In the genomic region with DNA sequence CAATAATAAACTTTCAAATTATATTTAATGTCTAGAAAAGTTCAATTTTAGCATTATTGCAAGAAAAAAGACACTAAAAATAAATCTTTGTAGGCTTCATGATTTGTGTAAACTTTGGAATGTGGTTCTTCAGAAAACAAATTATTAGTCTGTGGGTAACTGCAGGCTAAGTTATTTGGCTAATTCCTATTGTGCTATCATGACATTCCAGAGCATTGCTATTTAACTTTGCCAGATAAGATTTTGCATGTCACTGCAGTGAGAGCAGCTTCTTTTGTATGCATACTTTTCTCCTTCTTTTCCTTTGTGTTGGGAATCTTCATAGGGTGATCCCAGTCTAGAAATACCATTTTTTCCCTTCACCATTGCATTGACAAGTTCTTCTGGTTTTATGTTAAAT, we compare ENCODE assay signal across 27 cellular contexts.
DNase-seq lines count a peak whose midpoint lies in the region; ATAC-seq, FAIRE-seq and TF ChIP-seq lines count a peak whose summit lies in the region.
"Had no signal": no experiment of that assay in that cellular context is flagged by ENCODE, and none has a peak within 500 bp of the region (broad histone marks: within the 10 kb centered on the region; RNA-seq: fewer than 3 reads in every experiment).

No MANE protein-coding gene starts in this region.

- H3K4me2 ChIP-seq in HepG2 (ENCODE audit: low read depth, low read length) = no peak overlapping the region
- peak overlapping the region in 1 of 2 experiments; percentile 2; a peak in 2 of 4 replicates for H3K4me2 ChIP-seq in H1 (ENCODE audit: insufficient read depth in 1 of 2, low read depth in 2 of 2, low read length in 2 of 2)

- H2AK5ac ChIP-seq in H1 (ENCODE audit: low read depth, low read length) = no peak overlapping the region

- FAIRE-seq in HepG2 (lab: Jason Lieb, UNC) (no peak), H1 (lab: Jason Lieb, UNC) (peak; percentile 72)
- FAIRE-seq: G401.6, GM12892, GM18507, GM19239 had no signal

- H3K56ac ChIP-seq in H1 (replicated peaks; ENCODE audit: insufficient read length, low read depth, low read length) = no peak overlapping the region

- H3K27me3 ChIP-seq in HepG2 (ENCODE audit: control insufficient read depth in 1 of 2, insufficient read depth in 2 of 2, low read length in 2 of 2) = no peaks in the 10 kb centered on the region
- H3K27me3 ChIP-seq in right lobe of liver = peaks cover 0 to 4% of the 10 kb centered on the region in 2 donors
- H3K27me3 ChIP-seq in H1 (replicated peaks in 1 of 4; ENCODE audit: control insufficient read depth in 3 of 4, extremely low read depth in 1 of 4, insufficient read depth in 3 of 4, low read length in 3 of 4) = no peaks in the 10 kb centered on the region

- TF ChIP-seq EP300 in HepG2 (IDR thresholded peaks at IDR 0.05; ENCODE audit: low read depth in 2 of 2, low read length in 2 of 2) (no peak), HepG2 (CRISPR knock-in tag; IDR thresholded peaks at IDR 0.05; ENCODE audit: borderline replicate concordance) (no peak), H1 (IDR thresholded peaks at IDR 0.05; ENCODE audit: borderline replicate concordance in 1 of 2, low read depth in 2 of 2, low read length in 2 of 2) (no peak)

- H3K9ac ChIP-seq in HepG2 (ENCODE audit: insufficient read depth, low read depth, low read length) = no peak overlapping the region
- H3K9ac ChIP-seq in H1 (replicated peaks in 1 of 4; ENCODE audit: extremely low read depth in 1 of 4, low read depth in 3 of 4, low read length in 3 of 4) = no peak overlapping the region

- H4K20me1 ChIP-seq in HepG2 (ENCODE audit: insufficient read depth, low read length) = no peaks in the 10 kb centered on the region
- H4K20me1 ChIP-seq in H1 (replicated peaks in 1 of 2; ENCODE audit: control insufficient read depth in 1 of 2, insufficient read depth in 2 of 2, low read length in 2 of 2) = no peaks in the 10 kb centered on the region

- no peaks in the 10 kb centered on the region for H3K79me1 ChIP-seq in H1 (ENCODE audit: low read depth, low read length)

- no TSS peak for BruUV-seq in HepG2 (replicated peaks; lab: Mats Ljungman, UMichigan)

- H2AFZ ChIP-seq in HepG2 (ENCODE audit: low read length) (no peak overlapping the region), H1 (ENCODE audit: low read length) (no peak overlapping the region)

- H3K36me3 ChIP-seq in HepG2 (replicated peaks in 1 of 2; ENCODE audit: control insufficient read depth in 1 of 2, insufficient read depth in 2 of 2, low read length in 2 of 2) (no peaks in the 10 kb centered on the region), right lobe of liver (no peaks in the 10 kb centered on the region), H1 (ENCODE audit: control insufficient read depth in 2 of 4, insufficient read depth in 4 of 4, low read length in 3 of 4) (no peaks in the 10 kb centered on the region)

- no peak overlapping the region for H3K18ac ChIP-seq in H1 (ENCODE audit: extremely low read depth, low read length)

- no peak overlapping the region for H3K4ac ChIP-seq in H1 (replicated peaks; ENCODE audit: insufficient read length, low read depth, low read length)

- intact Hi-C loops in HepG2 (cut with micrococcal nuclease; ENCODE audit: unreplicated experiment) (no loop called here), right lobe of liver (cut with DNase I) (no loop called here)

- H3K9me3 ChIP-seq in HepG2 (ENCODE audit: low read length) (no peaks in the 10 kb centered on the region), right lobe of liver (no peaks in the 10 kb centered on the region), H1 (ENCODE audit: insufficient read depth in 2 of 2, low read depth in 1 of 2, low read length in 1 of 2) (no peaks in the 10 kb centered on the region)

- TF ChIP-seq RAD21 in HepG2 (CRISPR knock-in tag; IDR thresholded peaks at IDR 0.05) (no peak), H1 (IDR thresholded peaks at IDR 0.05 in 1 of 2, conservative IDR thresholded peaks at IDR 0.05 in 1 of 2; ENCODE audit: low read depth in 2 of 2, low read length in 2 of 2) (no peak)

- POLR2A ChIA-PET in HepG2 (lab: Yijun Ruan, JAX) (no interaction called here), H1 (lab: Charles Lee; ENCODE audit: partially characterized antibody) (no interaction called here)

- no peaks in the 10 kb centered on the region for H3K79me2 ChIP-seq in HepG2 (ENCODE audit: insufficient read depth, low read length)
- H3K79me2 ChIP-seq in H1 (ENCODE audit: control insufficient read depth in 1 of 2, insufficient read depth in 2 of 2, low read length in 2 of 2) = no peaks in the 10 kb centered on the region

- no peak overlapping the region for H2BK20ac ChIP-seq in H1 (ENCODE audit: low read length)

- CTCF ChIA-PET in HepG2 (lab: Yijun Ruan, JAX; ENCODE audit: low intra/inter-chr PET ratio, low total read pairs) (no interaction called here), H1 (lab: Charles Lee; ENCODE audit: partially characterized antibody) (no interaction called here)

- H3K27ac ChIP-seq in HepG2 (ENCODE audit: extremely low read length, insufficient read depth, low read length) (no peak overlapping the region), right lobe of liver (no peak overlapping the region), H1 (ENCODE audit: low read depth, low read length) (no peak overlapping the region)
- H3K27ac ChIP-seq: HL-60 had no signal

- in situ Hi-C loops in HepG2 (cut with HindIII; ENCODE audit: extremely low pct_ligation_motif_present, low pct_unique_long_range_greater_than_20kb) = no loop called here

- H3K4me1 ChIP-seq in HepG2 (ENCODE audit: insufficient read depth, low read length) (no peaks in the 10 kb centered on the region), right lobe of liver (no peaks in the 10 kb centered on the region), H1 (replicated peaks in 1 of 4; ENCODE audit: control insufficient read depth in 3 of 4, insufficient read depth in 4 of 4, low read length in 3 of 4) (peaks cover 0 to 3% (median 0%) of the 10 kb centered on the region in 4 experiments; a peak in 1 of 7 replicates)

- H3K23ac ChIP-seq in H1 (ENCODE audit: insufficient read length) = no peak overlapping the region

- TF ChIP-seq CTCF in HepG2 (CRISPR knock-in tag; IDR thresholded peaks at IDR 0.05) (no peak), right lobe of liver (IDR thresholded peaks at IDR 0.05) (no peak), H1 (IDR thresholded peaks at IDR 0.05; ENCODE audit: control extremely low read depth in 1 of 3, insufficient read depth in 1 of 3, low read depth in 1 of 3, low read length in 3 of 3) (no peak)

- no peak overlapping the region for H2BK15ac ChIP-seq in H1 (ENCODE audit: low read length)

- TF ChIP-seq POLR2A in HepG2 (IDR thresholded peaks at IDR 0.05; ENCODE audit: insufficient read depth in 1 of 2, low read depth in 2 of 2, low read length in 2 of 2) (no peak), right lobe of liver (IDR thresholded peaks at IDR 0.05) (no peak), H1 (IDR thresholded peaks at IDR 0.05; ENCODE audit: control extremely low read depth in 1 of 2, low read depth in 2 of 2, low read length in 2 of 2) (no peak)

- H3K14ac ChIP-seq in H1 (ENCODE audit: insufficient read length) = no peak overlapping the region

- H4K5ac ChIP-seq in H1 (ENCODE audit: insufficient read length, low read depth, low read length) = no peak overlapping the region

- no peak overlapping the region for H2BK120ac ChIP-seq in H1 (replicated peaks; ENCODE audit: low read depth, low read length)

- H2BK12ac ChIP-seq in H1 (ENCODE audit: low read depth, low read length) = no peak overlapping the region

- DNase-seq in HepG2 (ENCODE audit: low spot score) = peak; percentile 0
- DNase-seq in right lobe of liver = no peak
- no peak for DNase-seq in H1 (ENCODE audit: low read depth in 1 of 2, low spot score in 2 of 2)
- peak; percentile 8 for DNase-seq in iPS-NIHi7 (ENCODE audit: extremely low spot score)
- no peak for DNase-seq in ureter (ENCODE audit: low spot score)
- DNase-seq in NCI-H1436 (lab: John Stamatoyannopoulos, UW) = no peak
- DNase-seq in NCI-H1092 (lab: John Stamatoyannopoulos, UW) = no peak
- DNase-seq: 8988T; AML-193; C1 segment of cervical spinal cord; CD8-positive, alpha-beta T cell; DMS153; H9; HFFc6; NCI-H1105 treated with DMSO at 0.1 percent for 48 hours; NCI-H1694; NCI-H2081; NCI-H2171; NCI-H345; NCI-H524; Right ventricle myocardium superior had no signal

- no peaks in the 10 kb centered on the region for H3K23me2 ChIP-seq in H1 (ENCODE audit: low read depth, low read length)

- H4K91ac ChIP-seq in H1 (replicated peaks; ENCODE audit: insufficient read length, low read length) = no peak overlapping the region

- no peak overlapping the region for H4K8ac ChIP-seq in H1 (ENCODE audit: extremely low read depth, insufficient read depth, low read length)

- ATAC-seq in HepG2 (no peak), right lobe of liver (no peak), HG02571 (IDR thresholded peaks at IDR 0.05; ENCODE audit: unreplicated experiment) (no peak)
- ATAC-seq: CD8-positive, alpha-beta T cell had no signal

- H3K4me3 ChIP-seq in HepG2 (replicated peaks in 1 of 3; ENCODE audit: insufficient read depth in 1 of 3, low read depth in 2 of 3, low read length in 3 of 3) (no peak overlapping the region), right lobe of liver (no peak overlapping the region), H1 (ENCODE audit: extremely low read depth in 1 of 4, insufficient read depth in 2 of 4, low read depth in 3 of 4, low read length in 4 of 4) (no peak overlapping the region)

- H2BK5ac ChIP-seq in H1 (ENCODE audit: low read depth, low read length) = no peak overlapping the region

TF ChIP-seq in HepG2, 621 proteins besides CTCF, POLR2A, EP300 and RAD21 (continues in another document):
- TF ChIP-seq, protein P1, sequence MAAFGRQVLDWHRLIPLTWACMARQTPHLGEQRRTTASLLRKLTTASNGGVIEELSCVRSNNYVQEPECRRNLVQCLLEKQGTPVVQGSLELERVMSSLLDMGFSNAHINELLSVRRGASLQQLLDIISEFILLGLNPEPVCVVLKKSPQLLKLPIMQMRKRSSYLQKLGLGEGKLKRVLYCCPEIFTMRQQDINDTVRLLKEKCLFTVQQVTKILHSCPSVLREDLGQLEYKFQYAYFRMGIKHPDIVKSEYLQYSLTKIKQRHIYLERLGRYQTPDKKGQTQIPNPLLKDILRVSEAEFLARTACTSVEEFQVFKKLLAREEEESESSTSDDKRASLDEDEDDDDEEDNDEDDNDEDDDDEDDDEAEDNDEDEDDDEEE (CRISPR knock-in tag; IDR thresholded peaks at IDR 0.05) = no peak

TF ChIP-seq in H1, 55 proteins besides CTCF, POLR2A, EP300 and RAD21 (continues in another document):
- TF ChIP-seq TEAD4 (IDR thresholded peaks at IDR 0.05; ENCODE audit: low read depth, low read length) = 0 out of 2 replicates have a peak, but pooled peaks have one; percentile 16

Comparison
In these comparisons a context has a peak if more than half of its experiments do, and no peak if none do; other contexts are left out.
1. DNase-seq: peak in HepG2 (single experiment) and iPS-NIHi7 (single experiment); none in right lobe of liver (0 of 3), H1 (0 of 2), ureter (single experiment), NCI-H1436 (single experiment) and NCI-H1092 (single experiment).